Comparison of ENCODE assay signal across 8 cellular contexts in genomic region chr15:56242576-56243116, GRCh38. TPM values are rescaled to one million over a fixed set of nuclear protein-coding genes. Genes with fewer than 3 reads are reported as not detected.
DNase-seq lines count a peak whose midpoint lies in the region; ATAC-seq and TF ChIP-seq lines count a peak whose summit lies in the region.

No MANE protein-coding gene starts in this region.

- ATAC-seq in GM18873 (IDR thresholded peaks at IDR 0.05; ENCODE audit: low FRiP score, unreplicated experiment): no peak

- H4K20me1 ChIP-seq in neural progenitor cell (ENCODE audit: low read depth): peaks cover 14% of the 10 kb centered on the region

- H3K79me2 ChIP-seq in neural progenitor cell (ENCODE audit: low read depth): peaks cover 60% of the 10 kb centered on the region

- peak; percentile 28 to 63 for DNase-seq in NCI-H2081 (lab: John Stamatoyannopoulos, UW)
- no peak for DNase-seq in NCI-H2081 treated with DMSO at 0.1 percent for 48 hours (lab: John Stamatoyannopoulos, UW)
- peak; percentile 74 for DNase-seq in OCI-M1 (lab: John Stamatoyannopoulos, UW)
- no peak for DNase-seq in effector memory CD4-positive, alpha-beta T cell
- no peak for DNase-seq in neural progenitor cell (ENCODE audit: low spot score)
- DNase-seq in stimulated activated CD8-positive, alpha-beta memory T cell treated with anti-CD3 and anti-CD28 coated beads, Interleukin-4, amount 100 ng/mL, for 48 hours: no peak
- no peak for DNase-seq in NCI-H69 (lab: John Stamatoyannopoulos, UW)

- peak overlapping the region; percentile 38 for H2AFZ ChIP-seq in neural progenitor cell (replicated peaks)

- TF ChIP-seq CTCF in neural progenitor cell (IDR thresholded peaks at IDR 0.05): no peak

- H3K36me3 Mint-ChIP-seq in neural progenitor cell: peaks cover 19% of the 10 kb centered on the region

- H3F3A ChIP-seq in neural progenitor cell (ENCODE audit: low read depth): peaks cover 35% of the 10 kb centered on the region

- peak overlapping the region; percentile 96 for H3K4me3 Mint-ChIP-seq in neural progenitor cell

- H3K9me3 Mint-ChIP-seq in neural progenitor cell: peaks cover 17% of the 10 kb centered on the region

- peak overlapping the region; percentile 27 for H3K27ac ChIP-seq in effector memory CD4-positive, alpha-beta T cell (ENCODE audit: insufficient read depth, low read length, poor library complexity, severe bottlenecking)
- peak overlapping the region; percentile 79 for H3K27ac ChIP-seq in neural progenitor cell

- H3K4me1 ChIP-seq in effector memory CD4-positive, alpha-beta T cell (ENCODE audit: control insufficient read depth, insufficient read depth, low read length, poor library complexity, severe bottlenecking): peaks cover 26% of the 10 kb centered on the region
- H3K4me1 ChIP-seq in neural progenitor cell: peaks cover 35% of the 10 kb centered on the region

- H3K27me3 ChIP-seq in effector memory CD4-positive, alpha-beta T cell (replicated peaks; ENCODE audit: control insufficient read depth, insufficient read depth, low read length, poor library complexity, severe bottlenecking): no peaks in the 10 kb centered on the region
- no peaks in the 10 kb centered on the region for H3K27me3 ChIP-seq in neural progenitor cell

- H3K36me3 ChIP-seq in effector memory CD4-positive, alpha-beta T cell (ENCODE audit: control insufficient read depth, insufficient read depth, low read length): no peaks in the 10 kb centered on the region
- H3K36me3 ChIP-seq in neural progenitor cell: no peaks in the 10 kb centered on the region

- H3K4me1 Mint-ChIP-seq in neural progenitor cell: peaks cover 27% of the 10 kb centered on the region

- H3K27me3 Mint-ChIP-seq in neural progenitor cell (ENCODE audit: insufficient read depth, low read depth): peaks cover 8% of the 10 kb centered on the region

- peak overlapping the region; percentile 96 for H3K27ac Mint-ChIP-seq in neural progenitor cell

- no peaks in the 10 kb centered on the region for H3K9me3 ChIP-seq in effector memory CD4-positive, alpha-beta T cell (ENCODE audit: control insufficient read depth, low read length)
- H3K9me3 ChIP-seq in neural progenitor cell (ENCODE audit: low read depth): no peaks in the 10 kb centered on the region

- peak overlapping the region; percentile 51 for H3K9ac ChIP-seq in neural progenitor cell

- peak overlapping the region; percentile 94 for H3K4me3 ChIP-seq in effector memory CD4-positive, alpha-beta T cell (ENCODE audit: insufficient read depth, low read depth, low read length, poor library complexity, severe bottlenecking)
- peak overlapping the region; percentile 81 for H3K4me3 ChIP-seq in neural progenitor cell

- H3K4me2 ChIP-seq in neural progenitor cell: peak overlapping the region; percentile 99

RNA-seq across cellular contexts. Expression of gene RFX7, which starts 1.0 kb away (rescaled TPM):
- 16.4 and 24.1 TPM in 2 replicates for total RNA-seq in neural progenitor cell (ENCODE audit: low replicate concordance)

Comparison
In these comparisons a context has a peak if more than half of its experiments do, and no peak if none do; other contexts are left out.
1. DNase-seq: peak in NCI-H2081 (2 of 2) and OCI-M1 (single experiment); none in NCI-H2081 treated with DMSO at 0.1 percent for 48 hours (single experiment), effector memory CD4-positive, alpha-beta T cell (0 of 3), neural progenitor cell (single experiment), stimulated activated CD8-positive, alpha-beta memory T cell treated with anti-CD3 and anti-CD28 coated beads, Interleukin-4, amount 100 ng/mL, for 48 hours (single experiment) and NCI-H69 (single experiment).